In genomic region chr11:104106136-104106754, GRCh38 we compare ENCODE assay signal across 23 cellular contexts. TPM values are rescaled to one million over a fixed set of nuclear protein-coding genes. Genes with fewer than 3 reads are reported as not detected.
A peak's percentile ranks its signal among the peaks of the same experiment; 100 is the strongest.
DNase-seq lines count a peak whose midpoint lies in the region; ATAC-seq lines count a peak whose summit lies in the region.
"Had no signal": no experiment of that assay in that cellular context is flagged by ENCODE, and none has a peak within 500 bp of the region (broad histone marks: within the 10 kb centered on the region; RNA-seq: fewer than 3 reads in every experiment).

No MANE protein-coding gene starts in this region.

- H3K4me3 ChIP-seq in GM23248, result 0 out of 2 replicates have a peak overlapping the region, but pooled peaks have one; percentile 18
- H3K4me3 ChIP-seq: cardiac muscle cell had no signal

- no peaks in the 10 kb centered on the region for H3K9me2 ChIP-seq in GM23248 (ENCODE audit: insufficient read depth)

- H4K20me1 ChIP-seq in GM23248 (ENCODE audit: insufficient read depth), result no peaks in the 10 kb centered on the region

- no peak overlapping the region for H3K9ac ChIP-seq in GM23248

- H3K27ac Mint-ChIP-seq in activated CD8-positive, alpha-beta T cell treated with anti-CD3 and anti-CD28 coated beads, Interleukin-2, amount 10 ng/mL, durations not matched to agents 7 days and 5 days, result no peak overlapping the region
- no peak overlapping the region for H3K27ac Mint-ChIP-seq in activated T-helper 1 cell treated with anti-CD3 and anti-CD28 coated beads, Interleukin-12 subunit alpha, Interleukin-12 subunit beta, Interleukin-2, Interleukin-4 antibody, amounts not matched to agents 30 ng/mL and 10 ng/mL and 1 ng/mL, durations not matched to agents 14 hours and 24 hours and 36 hours
- H3K27ac Mint-ChIP-seq: activated naive CD8-positive, alpha-beta T cell treated with anti-CD3 and anti-CD28 coated beads, Interleukin-2, amount 50 U/mL, for 24 hours; natural killer cell treated with Interleukin-12 subunit alpha and Interleukin-12 subunit beta and Interleukin-15 and Interleukin-18, amount 100 ng/mL, for 72 hours; stimulated activated effector memory CD8-positive, alpha-beta T cell treated with anti-CD3 and anti-CD28 coated beads, Interleukin-12 subunit alpha, Interleukin-12 subunit beta, amount 100 ng/mL, for 72 hours had no signal

- peak; percentile 64 for DNase-seq in AG08395 (ENCODE audit: low spot score)
- peak; percentile 73 for DNase-seq in GM23248
- DNase-seq in amniotic epithelial cell (ENCODE audit: low read depth), result peak; percentile 24
- peak; percentile 47 for DNase-seq in fibroblast of the conjunctiva (ENCODE audit: low read depth)
- DNase-seq in activated CD8-positive, alpha-beta T cell treated with anti-CD3 and anti-CD28 coated beads, Interleukin-2, amount 10 ng/mL, durations not matched to agents 7 days and 5 days, result no peak
- DNase-seq in NCI-H510A treated with DMSO at 0.1 percent for 48 hours (lab: John Stamatoyannopoulos, UW), result no peak
- DNase-seq in activated T-helper 1 cell treated with anti-CD3 and anti-CD28 coated beads, Interleukin-12 subunit alpha, Interleukin-12 subunit beta, Interleukin-2, Interleukin-4 antibody, amounts not matched to agents 30 ng/mL and 10 ng/mL and 1 ng/mL, durations not matched to agents 14 hours and 24 hours and 36 hours (ENCODE audit: low spot score), result no peak
- no peak for DNase-seq in NCI-H510A (lab: John Stamatoyannopoulos, UW)
- DNase-seq: ACHN; activated CD4-positive, alpha-beta T cell treated with anti-CD3 and anti-CD28 coated beads, Interleukin-2, amount 50 U/mL, for 1 hour; activated CD8-positive, alpha-beta memory T cell treated with anti-CD3 and anti-CD28 coated beads, Interleukin-2, amount 50 U/mL, for 48 hours; activated effector memory CD4-positive, alpha-beta T cell treated with Interleukin-2 at 50 U/mL for 16 hours; activated naive CD8-positive, alpha-beta T cell treated with anti-CD3 and anti-CD28 coated beads, Interleukin-2, amount 50 U/mL, for 24 hours; glutamatergic neuron; NCI-H1694; NCI-H2171 treated with DMSO at 0.1 percent for 48 hours; OCI-M1; SHP77 had no signal

- H3K4me3 Mint-ChIP-seq in activated CD8-positive, alpha-beta T cell treated with anti-CD3 and anti-CD28 coated beads, Interleukin-2, amount 10 ng/mL, durations not matched to agents 7 days and 5 days, result no peak overlapping the region
- no peak overlapping the region for H3K4me3 Mint-ChIP-seq in activated T-helper 1 cell treated with anti-CD3 and anti-CD28 coated beads, Interleukin-12 subunit alpha, Interleukin-12 subunit beta, Interleukin-2, Interleukin-4 antibody, amounts not matched to agents 30 ng/mL and 10 ng/mL and 1 ng/mL, durations not matched to agents 14 hours and 24 hours and 36 hours
- H3K4me3 Mint-ChIP-seq: activated naive CD8-positive, alpha-beta T cell treated with anti-CD3 and anti-CD28 coated beads, Interleukin-2, amount 50 U/mL, for 24 hours; natural killer cell treated with Interleukin-12 subunit alpha and Interleukin-12 subunit beta and Interleukin-15 and Interleukin-18, amount 100 ng/mL, for 72 hours; stimulated activated effector memory CD8-positive, alpha-beta T cell treated with anti-CD3 and anti-CD28 coated beads, Interleukin-12 subunit alpha, Interleukin-12 subunit beta, amount 100 ng/mL, for 72 hours had no signal

- no peaks in the 10 kb centered on the region for H3K27me3 ChIP-seq in GM23248 (replicated peaks; ENCODE audit: insufficient read depth)
- H3K27me3 ChIP-seq: cardiac muscle cell had no signal

- CTCF ChIA-PET in activated CD8-positive, alpha-beta T cell treated with anti-CD3 and anti-CD28 coated beads, Interleukin-2, amount 10 ng/mL, durations not matched to agents 7 days and 5 days (lab: Charles Lee), result no interaction called here

- in situ Hi-C loops in GM23248 (cut with MboI), result no loop called here

- H3K4me2 ChIP-seq in GM23248 (ENCODE audit: unreplicated experiment), result peak overlapping the region; percentile 44

- no peaks in the 10 kb centered on the region for H3K36me3 ChIP-seq in GM23248 (ENCODE audit: low read depth)
- H3K36me3 ChIP-seq: cardiac muscle cell, thoracic aorta had no signal

- H3K4me1 ChIP-seq in GM23248 (ENCODE audit: insufficient read depth), result peaks cover 25% of the 10 kb centered on the region

- H3K27ac ChIP-seq in GM23248, result no peak overlapping the region
- H3K27ac ChIP-seq: cardiac muscle cell, thoracic aorta had no signal

- no peak for ATAC-seq in activated CD8-positive, alpha-beta T cell treated with anti-CD3 and anti-CD28 coated beads, Interleukin-2, amount 10 ng/mL, durations not matched to agents 7 days and 5 days
- ATAC-seq: activated naive CD8-positive, alpha-beta T cell treated with anti-CD3 and anti-CD28 coated beads, Interleukin-2, amount 50 U/mL, for 24 hours; natural killer cell treated with Interleukin-12 subunit alpha and Interleukin-12 subunit beta and Interleukin-15 and Interleukin-18, amount 100 ng/mL, for 72 hours; stimulated activated effector memory CD8-positive, alpha-beta T cell treated with anti-CD3 and anti-CD28 coated beads, Interleukin-12 subunit alpha, Interleukin-12 subunit beta, amount 100 ng/mL, for 72 hours had no signal

- H3K79me2 ChIP-seq in GM23248 (ENCODE audit: insufficient read depth), result no peaks in the 10 kb centered on the region

- no peaks in the 10 kb centered on the region for H3K9me3 ChIP-seq in GM23248 (ENCODE audit: low read depth)
- H3K9me3 ChIP-seq: thoracic aorta had no signal

- H3K27me3 Mint-ChIP-seq in activated CD8-positive, alpha-beta T cell treated with anti-CD3 and anti-CD28 coated beads, Interleukin-2, amount 10 ng/mL, durations not matched to agents 7 days and 5 days (ENCODE audit: low read depth), result no peaks in the 10 kb centered on the region
- no peaks in the 10 kb centered on the region for H3K27me3 Mint-ChIP-seq in activated T-helper 1 cell treated with anti-CD3 and anti-CD28 coated beads, Interleukin-12 subunit alpha, Interleukin-12 subunit beta, Interleukin-2, Interleukin-4 antibody, amounts not matched to agents 30 ng/mL and 10 ng/mL and 1 ng/mL, durations not matched to agents 14 hours and 24 hours and 36 hours (ENCODE audit: insufficient read depth)
- H3K27me3 Mint-ChIP-seq: activated naive CD8-positive, alpha-beta T cell treated with anti-CD3 and anti-CD28 coated beads, Interleukin-2, amount 50 U/mL, for 24 hours; natural killer cell treated with Interleukin-12 subunit alpha and Interleukin-12 subunit beta and Interleukin-15 and Interleukin-18, amount 100 ng/mL, for 72 hours had no signal

- intact Hi-C loops in activated T-helper 1 cell treated with anti-CD3 and anti-CD28 coated beads, Interleukin-12 subunit alpha, Interleukin-12 subunit beta, Interleukin-2, Interleukin-4 antibody, amounts not matched to agents 30 ng/mL and 10 ng/mL and 1 ng/mL, durations not matched to agents 14 hours and 24 hours and 36 hours (cut with micrococcal nuclease), result no loop called here

- no peaks in the 10 kb centered on the region for H3K9me3 Mint-ChIP-seq in activated CD8-positive, alpha-beta T cell treated with anti-CD3 and anti-CD28 coated beads, Interleukin-2, amount 10 ng/mL, durations not matched to agents 7 days and 5 days (ENCODE audit: insufficient read depth)
- H3K9me3 Mint-ChIP-seq in activated T-helper 1 cell treated with anti-CD3 and anti-CD28 coated beads, Interleukin-12 subunit alpha, Interleukin-12 subunit beta, Interleukin-2, Interleukin-4 antibody, amounts not matched to agents 30 ng/mL and 10 ng/mL and 1 ng/mL, durations not matched to agents 14 hours and 24 hours and 36 hours, result no peaks in the 10 kb centered on the region
- H3K9me3 Mint-ChIP-seq: activated naive CD8-positive, alpha-beta T cell treated with anti-CD3 and anti-CD28 coated beads, Interleukin-2, amount 50 U/mL, for 24 hours; natural killer cell treated with Interleukin-12 subunit alpha and Interleukin-12 subunit beta and Interleukin-15 and Interleukin-18, amount 100 ng/mL, for 72 hours; stimulated activated effector memory CD8-positive, alpha-beta T cell treated with anti-CD3 and anti-CD28 coated beads, Interleukin-12 subunit alpha, Interleukin-12 subunit beta, amount 100 ng/mL, for 72 hours had no signal

- peaks cover 19% of the 10 kb centered on the region; the same call in 1 of the 2 replicates for H3F3A ChIP-seq in GM23248 (ENCODE audit: insufficient read depth)

- H2AFZ ChIP-seq in GM23248, result no peak overlapping the region

- no peaks in the 10 kb centered on the region for H3K36me3 Mint-ChIP-seq in activated CD8-positive, alpha-beta T cell treated with anti-CD3 and anti-CD28 coated beads, Interleukin-2, amount 10 ng/mL, durations not matched to agents 7 days and 5 days (ENCODE audit: low read depth)
- no peaks in the 10 kb centered on the region for H3K36me3 Mint-ChIP-seq in activated T-helper 1 cell treated with anti-CD3 and anti-CD28 coated beads, Interleukin-12 subunit alpha, Interleukin-12 subunit beta, Interleukin-2, Interleukin-4 antibody, amounts not matched to agents 30 ng/mL and 10 ng/mL and 1 ng/mL, durations not matched to agents 14 hours and 24 hours and 36 hours (ENCODE audit: low read depth)
- H3K36me3 Mint-ChIP-seq: natural killer cell treated with Interleukin-12 subunit alpha and Interleukin-12 subunit beta and Interleukin-15 and Interleukin-18, amount 100 ng/mL, for 72 hours; stimulated activated effector memory CD8-positive, alpha-beta T cell treated with anti-CD3 and anti-CD28 coated beads, Interleukin-12 subunit alpha, Interleukin-12 subunit beta, amount 100 ng/mL, for 72 hours had no signal

- WGBS in GM23248 (ENCODE audit: low coverage in 1 of 2, low lambda C conversion rate in 2 of 2, missing lambda C conversion rate in 2 of 2), 2 experiments, result 3 to 5% methylated on average over 5 of the region's 5 CpGs

- POLR2A ChIA-PET in activated CD8-positive, alpha-beta T cell treated with anti-CD3 and anti-CD28 coated beads, Interleukin-2, amount 10 ng/mL, durations not matched to agents 7 days and 5 days (lab: Charles Lee), result no interaction called here

- no peaks in the 10 kb centered on the region for H3K4me1 Mint-ChIP-seq in activated CD8-positive, alpha-beta T cell treated with anti-CD3 and anti-CD28 coated beads, Interleukin-2, amount 10 ng/mL, durations not matched to agents 7 days and 5 days (ENCODE audit: low read depth)
- H3K4me1 Mint-ChIP-seq in activated T-helper 1 cell treated with anti-CD3 and anti-CD28 coated beads, Interleukin-12 subunit alpha, Interleukin-12 subunit beta, Interleukin-2, Interleukin-4 antibody, amounts not matched to agents 30 ng/mL and 10 ng/mL and 1 ng/mL, durations not matched to agents 14 hours and 24 hours and 36 hours (ENCODE audit: low read depth), result no peaks in the 10 kb centered on the region
- H3K4me1 Mint-ChIP-seq: activated naive CD8-positive, alpha-beta T cell treated with anti-CD3 and anti-CD28 coated beads, Interleukin-2, amount 50 U/mL, for 24 hours; stimulated activated effector memory CD8-positive, alpha-beta T cell treated with anti-CD3 and anti-CD28 coated beads, Interleukin-12 subunit alpha, Interleukin-12 subunit beta, amount 100 ng/mL, for 72 hours had no signal

RNA-seq across cellular contexts. Expression of gene PDGFD, which starts 57.7 kb away (rescaled TPM):
- total RNA-seq in GM23248 (2014; rRNA removed; shearing (Covaris generic)), result 0.25 and 1.3 TPM in 2 replicates
- polyA plus RNA-seq in GM23248 (2016; fragmentation: Nextera tagmentation; extraction: Ambion mirVana), result 0.81 and 1.0 TPM in 2 replicates
- under 1 TPM in 1 of 2 experiments, not detected in 1; 0.08 TPM for total RNA-seq in activated CD8-positive, alpha-beta T cell treated with anti-CD3 and anti-CD28 coated beads, Interleukin-2, amount 10 ng/mL, durations not matched to agents 7 days and 5 days
- not detected in 2 replicates for total RNA-seq in activated T-helper 1 cell treated with anti-CD3 and anti-CD28 coated beads, Interleukin-12 subunit alpha, Interleukin-12 subunit beta, Interleukin-2, Interleukin-4 antibody, amounts not matched to agents 30 ng/mL and 10 ng/mL and 1 ng/mL, durations not matched to agents 14 hours and 24 hours and 36 hours
- total RNA-seq: T-helper 1 cell treated with Interleukin-12 subunit alpha and Interleukin-12 subunit beta and Interleukin-4 antibody, amounts not matched to agents 30 ng/mL and 1 ng/mL, for 36 hours had no signal

Comparison
In these comparisons a context has a peak if more than half of its experiments do, and no peak if none do; other contexts are left out.
1. DNase-seq: peak in AG08395 (single experiment), GM23248 (single experiment), amniotic epithelial cell (single experiment) and fibroblast of the conjunctiva (single experiment); none in activated CD8-positive, alpha-beta T cell treated with anti-CD3 and anti-CD28 coated beads, Interleukin-2, amount 10 ng/mL, durations not matched to agents 7 days and 5 days (single experiment), NCI-H510A treated with DMSO at 0.1 percent for 48 hours (single experiment), activated T-helper 1 cell treated with anti-CD3 and anti-CD28 coated beads, Interleukin-12 subunit alpha, Interleukin-12 subunit beta, Interleukin-2, Interleukin-4 antibody, amounts not matched to agents 30 ng/mL and 10 ng/mL and 1 ng/mL, durations not matched to agents 14 hours and 24 hours and 36 hours (single experiment) and NCI-H510A (single experiment).